In genomic region chr13:93244918-93245280, GRCh38 we compare ENCODE assay signal across 1 cellular context.
TF ChIP-seq lines count a peak whose summit lies in the region.

No MANE protein-coding gene starts in this region.

TF ChIP-seq in WTC11, 78 proteins besides CTCF, POLR2A, EP300 and RAD21 (continued from another document):
- TF ChIP-seq PRDM15 (CRISPR knock-in tag; IDR thresholded peaks at IDR 0.05): no peak
- no peak for TF ChIP-seq PREB (CRISPR knock-in tag; IDR thresholded peaks at IDR 0.05; ENCODE audit: borderline replicate concordance)
